Comparison of ENCODE assay signal across 21 cellular contexts in the genomic region with DNA sequence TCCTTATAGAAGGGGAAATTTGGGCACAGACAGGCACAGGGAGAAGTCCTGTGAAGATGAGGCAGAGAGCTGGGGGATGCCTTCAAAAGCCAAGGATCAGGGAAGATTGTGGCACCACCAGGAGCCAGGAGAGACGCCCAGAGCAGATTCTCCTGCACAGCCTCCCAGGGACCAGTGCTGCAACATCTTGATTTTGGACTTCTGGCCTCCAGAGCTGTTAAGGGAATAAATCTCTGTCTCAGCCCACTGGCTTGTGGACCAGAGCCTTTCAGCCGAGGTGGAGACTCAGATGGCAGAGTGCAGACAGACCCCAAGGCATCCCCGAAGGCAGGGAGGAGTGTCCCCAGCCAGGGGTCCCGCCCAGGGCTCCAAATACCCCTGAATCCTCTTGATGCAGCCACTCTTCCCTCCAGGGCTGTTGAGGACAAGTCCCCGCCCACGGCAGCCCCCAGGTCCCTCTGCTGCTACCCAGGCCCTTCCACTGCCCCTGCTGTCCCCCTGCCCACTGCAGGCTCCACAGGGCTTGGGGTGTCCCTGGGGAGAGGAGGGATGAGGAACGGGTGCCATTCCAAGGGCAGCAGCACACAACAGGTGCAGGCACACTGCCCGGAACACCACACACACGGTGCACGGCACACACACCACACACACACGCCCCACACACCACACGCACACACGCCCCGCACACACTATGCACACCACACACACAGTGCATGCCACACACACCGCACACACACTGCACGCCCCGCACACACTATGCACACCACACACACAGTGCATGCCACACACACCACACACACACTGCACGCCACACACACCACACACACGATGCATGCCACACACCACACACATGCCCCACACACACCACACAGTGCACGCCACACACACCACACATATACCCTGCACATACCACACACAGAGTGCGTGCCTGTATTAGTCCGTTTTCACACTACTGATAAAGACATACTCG.
A peak's percentile ranks its signal among the peaks of the same experiment; 100 is the strongest.
DNase-seq lines count a peak whose midpoint lies in the region; ATAC-seq, FAIRE-seq and TF ChIP-seq lines count a peak whose summit lies in the region.
"Had no signal": no experiment of that assay in that cellular context is flagged by ENCODE, and none has a peak within 500 bp of the region (broad histone marks: within the 10 kb centered on the region; RNA-seq: fewer than 3 reads in every experiment).

No MANE protein-coding gene starts in this region.

- H3K9me3 Mint-ChIP-seq in chondrocyte (ENCODE audit: low read depth) (peaks cover 12% of the 10 kb centered on the region), immature natural killer cell (peaks cover 0 to 10% (median 2%) of the 10 kb centered on the region in 6 donors)

- H3K14ac ChIP-seq in IMR-90 (replicated peaks; ENCODE audit: low read depth, low read length) (no peak overlapping the region), neuronal stem cell (ENCODE audit: low read length) (peak overlapping the region; percentile 49)

- H2AK5ac ChIP-seq in IMR-90 (ENCODE audit: low read depth, low read length) (peak overlapping the region; percentile 18; the same call in 1 of the 2 replicates), neuronal stem cell (ENCODE audit: low read depth, low read length) (no peak overlapping the region)

- H4K20me1 ChIP-seq in IMR-90 (ENCODE audit: insufficient read depth, low read length), result no peaks in the 10 kb centered on the region; the same call in 1 of the 2 replicates

- intact Hi-C loops in IMR-90 (cut with micrococcal nuclease), result no loop called here

- 60% methylated on average over 1 of the region's 23 CpGs; no CpG with 5 or more reads in 1 of the 2 experiments for WGBS in IMR-90 (ENCODE audit: extremely low coverage in 2 of 2, insufficient read length in 1 of 2), 2 experiments
- no CpG with 5 or more reads among the region's 23 CpGs for WGBS in neuronal stem cell (ENCODE audit: extremely low coverage in 2 of 2, insufficient read length in 2 of 2, insufficient replicate concordance in 1 of 2), 2 donors

- H4K8ac ChIP-seq in IMR-90 (ENCODE audit: low read depth in 2 of 2, low read length in 2 of 2) (no peak overlapping the region), neuronal stem cell (ENCODE audit: low read depth, low read length) (no peak overlapping the region)

- in situ Hi-C loops in IMR-90 (cut with MboI; ENCODE audit: low sequenced_read_pairs), result no loop called here

- TF ChIP-seq CTCF in IMR-90 (conservative IDR thresholded peaks at IDR 0.05; ENCODE audit: low read depth, low read length), result no peak
- no peak for TF ChIP-seq CTCF in chondrocyte (IDR thresholded peaks at IDR 0.05)

- no peak overlapping the region for H3K23ac ChIP-seq in IMR-90 (ENCODE audit: low read depth, low read length)
- peak overlapping the region; percentile 87 for H3K23ac ChIP-seq in neuronal stem cell (ENCODE audit: low read depth, low read length, poor library complexity)

- peaks cover 20% of the 10 kb centered on the region for H3K4me1 Mint-ChIP-seq in chondrocyte (ENCODE audit: low read depth)
- H3K4me1 Mint-ChIP-seq in immature natural killer cell, result no peaks in the 10 kb centered on the region
- H3K4me1 Mint-ChIP-seq: activated CD4-positive, alpha-beta T cell treated with anti-CD3 and anti-CD28 coated beads for 36 hours had no signal

- POLR2A ChIA-PET in IMR-90 (lab: Charles Lee; ENCODE audit: unreplicated experiment), result no interaction called here

- H3K9me3 ChIP-seq in IMR-90 (ENCODE audit: control insufficient read depth, insufficient read depth, low read length), result no peaks in the 10 kb centered on the region; the same call in 1 of the 2 replicates
- peaks cover 4 to 10% of the 10 kb centered on the region in 2 donors for H3K9me3 ChIP-seq in neuronal stem cell (replicated peaks in 1 of 2; ENCODE audit: control insufficient read depth in 2 of 2, insufficient read depth in 1 of 2, low read depth in 1 of 2, low read length in 2 of 2)
- H3K9me3 ChIP-seq: neutrophil, uterus had no signal

- H3K27me3 Mint-ChIP-seq in chondrocyte (ENCODE audit: low read depth) (no peaks in the 10 kb centered on the region), immature natural killer cell (ENCODE audit: low read depth in 3 of 3) (peaks cover 0 to 3% (median 2%) of the 10 kb centered on the region in 3 donors)
- H3K27me3 Mint-ChIP-seq: activated CD4-positive, alpha-beta T cell treated with anti-CD3 and anti-CD28 coated beads for 36 hours had no signal

- H3K9ac ChIP-seq in IMR-90 (ENCODE audit: low read depth, low read length), result no peak overlapping the region
- no peak overlapping the region for H3K9ac ChIP-seq in neuronal stem cell (ENCODE audit: low read depth, low read length, poor library complexity)

- H3K56ac ChIP-seq in IMR-90 (ENCODE audit: extremely low read depth, insufficient read depth, low read length), result no peak overlapping the region

- no peak overlapping the region for H2BK120ac ChIP-seq in IMR-90 (ENCODE audit: low read depth, low read length)
- H2BK120ac ChIP-seq in neuronal stem cell (ENCODE audit: low read depth, low read length), result no peak overlapping the region

- TF ChIP-seq POLR2A in IMR-90 (IDR thresholded peaks at IDR 0.05; ENCODE audit: low read depth, low read length), result no peak

- no peak overlapping the region for H4K91ac ChIP-seq in IMR-90 (ENCODE audit: insufficient read depth, low read depth, low read length)
- peak overlapping the region; percentile 49 for H4K91ac ChIP-seq in neuronal stem cell (ENCODE audit: low read depth, low read length, poor library complexity)

- CTCF ChIA-PET in IMR-90 (lab: Yijun Ruan, JAX), result no interaction called here

- peak; percentile 20 for FAIRE-seq in urothelium cell line (lab: Jason Lieb, UNC)

- H3K36me3 Mint-ChIP-seq in chondrocyte (ENCODE audit: low read depth) (no peaks in the 10 kb centered on the region), immature natural killer cell (no peaks in the 10 kb centered on the region)
- H3K36me3 Mint-ChIP-seq: CD8-positive, alpha-beta T cell had no signal

- H2AFZ ChIP-seq in IMR-90 (replicated peaks; ENCODE audit: low read length, poor library complexity), result no peak overlapping the region
- H2AFZ ChIP-seq in neuronal stem cell (ENCODE audit: low read length), result no peak overlapping the region
- H2AFZ ChIP-seq: PC-9 had no signal

- H3K27ac ChIP-seq in IMR-90 (ENCODE audit: insufficient read depth, low read length) (no peak overlapping the region), neuronal stem cell (replicated peaks; ENCODE audit: low read length) (no peak overlapping the region)
- H3K27ac ChIP-seq: heart left ventricle, neutrophil, PC-9, uterus had no signal

- no peak overlapping the region for H3K4ac ChIP-seq in IMR-90 (ENCODE audit: low read depth, low read length)
- H3K4ac ChIP-seq in neuronal stem cell (ENCODE audit: low read length), result no peak overlapping the region

- H2BK15ac ChIP-seq in IMR-90 (ENCODE audit: low read depth, low read length), result no peak overlapping the region
- H2BK15ac ChIP-seq in neuronal stem cell (ENCODE audit: low read length), result no peak overlapping the region

- no peak overlapping the region for H2BK20ac ChIP-seq in IMR-90 (ENCODE audit: low read depth, low read length)

- H3K4me2 ChIP-seq in IMR-90 (ENCODE audit: low read depth, low read length), result no peak overlapping the region
- no peak overlapping the region for H3K4me2 ChIP-seq in neuronal stem cell (ENCODE audit: insufficient read depth, low read length, poor library complexity, severe bottlenecking)
- H3K4me2 ChIP-seq: PC-9 had no signal

- ATAC-seq in IMR-90 (ENCODE audit: low read depth) (no peak), GM19023 (IDR thresholded peaks at IDR 0.05; ENCODE audit: unreplicated experiment) (no peak)
- ATAC-seq: activated CD4-positive, alpha-beta T cell treated with anti-CD3 and anti-CD28 coated beads for 36 hours; CD8-positive, alpha-beta T cell had no signal

- H3K36me3 ChIP-seq in IMR-90 (ENCODE audit: control insufficient read depth, insufficient read depth, low read length), result no peaks in the 10 kb centered on the region
- H3K36me3 ChIP-seq in neuronal stem cell (replicated peaks in 1 of 2; ENCODE audit: control insufficient read depth in 2 of 2, insufficient read depth in 2 of 2, low read length in 2 of 2), result peaks cover 0 to 1% of the 10 kb centered on the region in 2 donors
- H3K36me3 ChIP-seq: heart left ventricle, neutrophil, uterus had no signal

- no peak overlapping the region for H3K4me3 ChIP-seq in IMR-90 (ENCODE audit: insufficient read depth, low read depth, low read length)
- peak overlapping the region in 1 of 2 donors; percentile 66 for H3K4me3 ChIP-seq in neuronal stem cell (ENCODE audit: low read length in 2 of 2)
- H3K4me3 ChIP-seq: heart left ventricle, PC-9, uterus had no signal

- H2BK5ac ChIP-seq in IMR-90 (ENCODE audit: low read depth, low read length, poor library complexity, severe bottlenecking) (no peak overlapping the region), neuronal stem cell (ENCODE audit: low read length) (no peak overlapping the region)

- no peak overlapping the region for H2BK12ac ChIP-seq in neuronal stem cell (ENCODE audit: low read length)

- H3K79me1 ChIP-seq in IMR-90 (ENCODE audit: low read depth in 1 of 2, low read length in 2 of 2) (no peaks in the 10 kb centered on the region), neuronal stem cell (ENCODE audit: low read depth, low read length) (peaks cover 4% of the 10 kb centered on the region)

- H2AK9ac ChIP-seq in IMR-90 (replicated peaks; ENCODE audit: low read depth, low read length, poor library complexity), result no peak overlapping the region

- no peak overlapping the region for H4K5ac ChIP-seq in IMR-90 (ENCODE audit: low read depth, low read length)

- DNase-seq in IMR-90 (no peak), chondrocyte (ENCODE audit: low spot score) (peak; percentile 84), neuronal stem cell (ENCODE audit: low spot score) (no peak), urothelium cell line (ENCODE audit: low spot score) (no peak), immature natural killer cell (no peak)
- no peak for DNase-seq in stimulated activated CD4-positive, alpha-beta T cell treated with anti-CD3 and anti-CD28 coated beads, Interleukin-2, amount 100 ng/mL, for 24 hours
- DNase-seq: activated CD4-positive, alpha-beta T cell treated with anti-CD3 and anti-CD28 coated beads for 36 hours; activated naive CD4-positive, alpha-beta T cell treated with Interleukin-2 at 50 U/mL for 16 hours; activated T-cell treated with anti-CD3 and anti-CD28 coated beads, Interleukin-2, amount 50 U/mL, for 48 hours; CD8-positive, alpha-beta T cell; central memory CD4-positive, alpha-beta T cell; GDM1; heart left ventricle; NCI-H1105 treated with DMSO at 0.1 percent for 48 hours; NCI-H2081; NCI-H345; NCI-H82; PC-9; uterus had no signal

- H3K27ac Mint-ChIP-seq in chondrocyte (ENCODE audit: unreplicated experiment) (peak overlapping the region; percentile 86), immature natural killer cell (no peak overlapping the region)
- H3K27ac Mint-ChIP-seq: activated CD4-positive, alpha-beta T cell treated with anti-CD3 and anti-CD28 coated beads for 36 hours; CD8-positive, alpha-beta T cell had no signal

- dilution Hi-C loops in IMR-90 (cut with HindIII; ENCODE audit: low sequenced_read_pairs, unreplicated experiment), result no loop called here

- H3K4me1 ChIP-seq in IMR-90 (ENCODE audit: control insufficient read depth, insufficient read depth, low read length) (no peaks in the 10 kb centered on the region; the same call in 1 of the 2 replicates), neuronal stem cell (ENCODE audit: control insufficient read depth in 2 of 2, insufficient read depth in 1 of 2, low read depth in 1 of 2, low read length in 2 of 2) (peaks cover 4 to 8% of the 10 kb centered on the region in 2 donors)
- H3K4me1 ChIP-seq: heart left ventricle, uterus had no signal

- H3K18ac ChIP-seq in IMR-90 (ENCODE audit: low read depth, low read length) (no peak overlapping the region), neuronal stem cell (ENCODE audit: low read length) (peak overlapping the region; percentile 60)

- H3K4me3 Mint-ChIP-seq in chondrocyte (ENCODE audit: unreplicated experiment) (no peak overlapping the region), immature natural killer cell (no peak overlapping the region)
- H3K4me3 Mint-ChIP-seq: activated CD4-positive, alpha-beta T cell treated with anti-CD3 and anti-CD28 coated beads for 36 hours; CD8-positive, alpha-beta T cell had no signal

- BruUV-seq in IMR-90 (replicated peaks; lab: Mats Ljungman, UMichigan), result no TSS peak

- H3K9me1 ChIP-seq in IMR-90 (ENCODE audit: insufficient read depth, low read length), result peaks cover 8% of the 10 kb centered on the region; the same call in 1 of the 2 replicates

- no peak for TF ChIP-seq RAD21 in IMR-90 (IDR thresholded peaks at IDR 0.05; ENCODE audit: low read length)

- H3K27me3 ChIP-seq in IMR-90 (ENCODE audit: control insufficient read depth, insufficient read depth, low read length) (no peaks in the 10 kb centered on the region), neuronal stem cell (ENCODE audit: control insufficient read depth in 3 of 3, insufficient read depth in 3 of 3, low read depth in 1 of 3, low read length in 3 of 3) (peaks cover 0 to 3% (median 0%) of the 10 kb centered on the region in 3 experiments)
- H3K27me3 ChIP-seq: neutrophil, uterus had no signal
